In the genomic region with DNA sequence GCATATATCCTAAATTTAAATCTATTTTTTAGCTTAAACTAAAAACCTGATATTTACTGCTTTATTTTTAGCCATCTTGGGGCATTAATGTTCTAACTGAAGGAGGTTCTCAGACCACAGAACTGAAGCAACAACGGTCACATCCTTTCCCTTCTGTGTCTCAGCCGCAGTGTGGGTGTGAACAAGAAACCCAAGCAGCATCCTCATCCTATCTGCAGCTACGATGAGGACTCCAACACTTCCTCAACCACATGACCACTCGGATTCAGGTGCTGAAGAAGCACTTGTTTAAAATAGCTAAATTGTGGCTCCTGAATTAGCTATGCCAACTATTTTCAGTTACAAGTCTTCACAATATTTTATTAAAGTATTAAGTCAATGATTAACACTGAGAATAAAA, we compare ENCODE assay signal across 8 cellular contexts. TPM values are rescaled to one million over a fixed set of nuclear protein-coding genes. Genes with fewer than 3 reads are reported as not detected.
DNase-seq lines count a peak whose midpoint lies in the region; ATAC-seq and TF ChIP-seq lines count a peak whose summit lies in the region.

No MANE protein-coding gene starts in this region.

- intact Hi-C loops in activated CD4-positive, alpha-beta T cell treated with anti-CD3 and anti-CD28 coated beads, Interleukin-2, amount 10 ng/mL, durations not matched to agents 24 days and 14 days (cut with micrococcal nuclease): no loop called here

- peak overlapping the region; percentile 81 for H3K27ac ChIP-seq in BLaER1
- no peak overlapping the region for H3K27ac ChIP-seq in hepatocyte

- H3K27me3 Mint-ChIP-seq in activated CD4-positive, alpha-beta T cell treated with anti-CD3 and anti-CD28 coated beads, Interleukin-2, amount 10 ng/mL, durations not matched to agents 24 days and 14 days: no peaks in the 10 kb centered on the region
- no peaks in the 10 kb centered on the region for H3K27me3 Mint-ChIP-seq in naive thymus-derived CD8-positive, alpha-beta T cell

- H3K36me3 Mint-ChIP-seq in activated CD4-positive, alpha-beta T cell treated with anti-CD3 and anti-CD28 coated beads, Interleukin-2, amount 10 ng/mL, durations not matched to agents 24 days and 14 days (ENCODE audit: low read depth): peaks cover 17% of the 10 kb centered on the region
- H3K36me3 Mint-ChIP-seq in naive thymus-derived CD8-positive, alpha-beta T cell: peaks cover 0 to 17% (median 4%) of the 10 kb centered on the region in 3 donors

- peak overlapping the region; percentile 61 for H3K4me3 Mint-ChIP-seq in activated CD4-positive, alpha-beta T cell treated with anti-CD3 and anti-CD28 coated beads, Interleukin-2, amount 10 ng/mL, durations not matched to agents 24 days and 14 days
- peak overlapping the region; percentile 54 to 84 (median 68) for H3K4me3 Mint-ChIP-seq in naive thymus-derived CD8-positive, alpha-beta T cell

- POLR2A ChIA-PET in naive thymus-derived CD8-positive, alpha-beta T cell (lab: Charles Lee): interaction anchor here (0.6 to 11.4 kb wide), 7 partner anchors 9 to 119 kb away, joined by 3 to 150 read pairs (median 3); partner anchors contain the start of gene NCAPG2

- peaks cover 4% of the 10 kb centered on the region; the same call in 1 of the 2 replicates for H3K36me3 ChIP-seq in BLaER1
- no peaks in the 10 kb centered on the region for H3K36me3 ChIP-seq in hepatocyte (replicated peaks; ENCODE audit: insufficient read depth, low read depth)

- H3K27me3 ChIP-seq in BLaER1 (no peaks in the 10 kb centered on the region), hepatocyte (no peaks in the 10 kb centered on the region)

- WGBS in hepatocyte (ENCODE audit: low lambda C conversion rate, missing lambda C conversion rate): 63% methylated on average over 4 of the region's 4 CpGs

- peak overlapping the region; percentile 5; the same call in 1 of the 2 replicates for H3K4me3 ChIP-seq in BLaER1
- no peak overlapping the region for H3K4me3 ChIP-seq in hepatocyte

- H3K4me2 ChIP-seq in BLaER1 (peak overlapping the region; percentile 93), hepatocyte (no peak overlapping the region)

- no peaks in the 10 kb centered on the region for H3K9me2 ChIP-seq in hepatocyte (replicated peaks; ENCODE audit: insufficient read depth)

- peaks cover 57% of the 10 kb centered on the region for H3K4me1 Mint-ChIP-seq in activated CD4-positive, alpha-beta T cell treated with anti-CD3 and anti-CD28 coated beads, Interleukin-2, amount 10 ng/mL, durations not matched to agents 24 days and 14 days
- peaks cover 26 to 79% (median 69%) of the 10 kb centered on the region in 4 donors for H3K4me1 Mint-ChIP-seq in naive thymus-derived CD8-positive, alpha-beta T cell

- H3K27ac Mint-ChIP-seq in activated CD4-positive, alpha-beta T cell treated with anti-CD3 and anti-CD28 coated beads, Interleukin-2, amount 10 ng/mL, durations not matched to agents 24 days and 14 days: peak overlapping the region; percentile 80
- peak overlapping the region; percentile 87 to 96 (median 92) for H3K27ac Mint-ChIP-seq in naive thymus-derived CD8-positive, alpha-beta T cell

- no peaks in the 10 kb centered on the region for H3K9me3 Mint-ChIP-seq in activated CD4-positive, alpha-beta T cell treated with anti-CD3 and anti-CD28 coated beads, Interleukin-2, amount 10 ng/mL, durations not matched to agents 24 days and 14 days
- H3K9me3 Mint-ChIP-seq in naive thymus-derived CD8-positive, alpha-beta T cell: no peaks in the 10 kb centered on the region

- peaks cover 88% of the 10 kb centered on the region for H3K4me1 ChIP-seq in BLaER1
- H3K4me1 ChIP-seq in hepatocyte (ENCODE audit: insufficient read depth): peaks cover 28% of the 10 kb centered on the region

- H4K20me1 ChIP-seq in BLaER1 (peaks cover 19% of the 10 kb centered on the region), hepatocyte (ENCODE audit: insufficient read depth, poor library complexity, severe bottlenecking) (peaks cover 24% of the 10 kb centered on the region)

- ATAC-seq in GM19463 (IDR thresholded peaks at IDR 0.05; ENCODE audit: unreplicated experiment) (peak; percentile 58), HG03432 (IDR thresholded peaks at IDR 0.05; ENCODE audit: unreplicated experiment) (peak; percentile 66)
- ATAC-seq in naive thymus-derived CD8-positive, alpha-beta T cell: peak; percentile 57 to 79

- peak overlapping the region; percentile 54; the same call in 1 of the 2 replicates for H3K9ac ChIP-seq in BLaER1

- H3K9me3 ChIP-seq in BLaER1 (no peaks in the 10 kb centered on the region), hepatocyte (ENCODE audit: low read depth) (no peaks in the 10 kb centered on the region)

- H3K79me2 ChIP-seq in hepatocyte: peaks cover 90% of the 10 kb centered on the region

- H2AFZ ChIP-seq in hepatocyte: no peak overlapping the region

- TF ChIP-seq CTCF in hepatocyte (IDR thresholded peaks at IDR 0.05; ENCODE audit: poor library complexity): no peak

- peak; percentile 91 for DNase-seq in activated CD4-positive, alpha-beta T cell treated with anti-CD3 and anti-CD28 coated beads, Interleukin-2, amount 10 ng/mL, durations not matched to agents 24 days and 14 days
- DNase-seq in naive thymus-derived CD8-positive, alpha-beta T cell: peak in 9 of 10 donors; percentile 39 to 83 (median 71)
- no peak for DNase-seq in hepatocyte (ENCODE audit: low spot score)
- DNase-seq in RKO (ENCODE audit: low spot score): no peak
- no peak for DNase-seq in NCI-H526 treated with DMSO at 0.1 percent for 48 hours (lab: John Stamatoyannopoulos, UW)

RNA-seq across cellular contexts. Expression of gene ESYT2, which starts 5.3 kb away (rescaled TPM):
- total RNA-seq in activated CD4-positive, alpha-beta T cell treated with anti-CD3 and anti-CD28 coated beads, Interleukin-2, amount 10 ng/mL, durations not matched to agents 24 days and 14 days: 60.3 and 61.3 TPM in 2 replicates
- 100 to 1,000 TPM; 101 to 105 TPM for total RNA-seq in naive thymus-derived CD8-positive, alpha-beta T cell
- polyA plus RNA-seq in naive thymus-derived CD8-positive, alpha-beta T cell: 10 to 100 TPM; 58.6 to 93.3 (median 79.8) TPM
- 59.6 and 61.2 TPM in 2 replicates for total RNA-seq in hepatocyte
- polyA plus RNA-seq in hepatocyte: 29.4 and 33.4 TPM in 2 replicates

RNA-seq across cellular contexts. Expression of gene DYNC2I1, which starts 32.3 kb away (rescaled TPM):
- total RNA-seq in activated CD4-positive, alpha-beta T cell treated with anti-CD3 and anti-CD28 coated beads, Interleukin-2, amount 10 ng/mL, durations not matched to agents 24 days and 14 days: 13.6 and 13.9 TPM in 2 replicates
- 10 to 100 TPM; 16.3 to 19.0 TPM for total RNA-seq in naive thymus-derived CD8-positive, alpha-beta T cell
- 10 to 100 TPM; 14.1 to 22.1 (median 19.8) TPM for polyA plus RNA-seq in naive thymus-derived CD8-positive, alpha-beta T cell
- total RNA-seq in hepatocyte: 8.0 and 11.2 TPM in 2 replicates
- polyA plus RNA-seq in hepatocyte: 31.9 and 54.0 TPM in 2 replicates

Comparison
In these comparisons a context has a peak if more than half of its experiments do, and no peak if none do; other contexts are left out.
1. DNase-seq: peak in activated CD4-positive, alpha-beta T cell treated with anti-CD3 and anti-CD28 coated beads, Interleukin-2, amount 10 ng/mL, durations not matched to agents 24 days and 14 days (single experiment) and naive thymus-derived CD8-positive, alpha-beta T cell (9 of 10); none in hepatocyte (single experiment), RKO (single experiment) and NCI-H526 treated with DMSO at 0.1 percent for 48 hours (single experiment).
2. Peak in every context shown above with its lines, with median percentiles within 50 percentile points of each other: ATAC-seq.